ENCODE assay signal across 11 cellular contexts in the genomic region with DNA sequence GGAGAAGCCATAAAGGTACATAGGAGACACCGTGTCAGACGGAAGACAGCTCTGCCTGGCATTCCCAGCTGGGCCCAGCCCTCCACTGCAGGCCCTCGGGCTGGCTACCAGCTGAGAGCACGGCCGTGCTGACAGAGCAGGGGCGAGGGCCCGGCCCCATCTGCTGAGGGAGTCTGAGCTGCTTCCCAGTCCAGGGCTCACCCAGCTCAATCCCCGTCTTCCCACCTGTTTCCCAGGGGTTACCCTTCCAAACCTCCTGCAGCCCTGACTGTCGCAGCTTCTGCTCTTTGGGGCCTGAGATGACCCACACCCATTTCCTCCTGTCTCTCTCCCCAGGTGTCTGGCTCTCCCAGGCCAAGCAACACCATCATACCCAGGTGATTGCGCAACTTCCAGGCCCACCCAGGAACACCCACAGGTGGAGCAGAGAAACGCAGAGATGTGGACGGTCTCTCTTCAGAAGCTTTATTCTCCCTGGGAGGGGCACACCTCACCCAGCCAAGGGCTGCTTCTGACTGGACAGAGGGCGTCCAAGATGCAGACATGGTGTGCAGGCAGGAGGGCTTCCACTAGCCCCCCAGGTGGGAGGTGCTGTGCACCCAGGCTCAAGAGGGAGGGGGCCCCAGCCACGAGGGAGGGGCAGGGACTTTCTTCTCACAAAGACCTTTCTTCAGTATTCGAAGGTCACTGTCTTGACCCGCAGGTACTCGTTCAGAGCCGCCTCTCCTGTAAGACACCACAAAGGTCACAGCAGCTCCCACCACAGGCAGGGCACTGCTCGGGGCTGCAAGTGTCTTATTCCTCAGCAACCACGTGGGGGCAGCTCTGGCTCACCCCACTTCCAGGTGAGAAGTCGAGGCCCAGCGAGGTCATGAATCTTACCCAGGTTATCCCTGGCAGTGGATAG. TPM values are rescaled to one million over a fixed set of nuclear protein-coding genes. Genes with fewer than 3 reads are reported as not detected.
DNase-seq lines count a peak whose midpoint lies in the region; ATAC-seq, FAIRE-seq and TF ChIP-seq lines count a peak whose summit lies in the region.
"Had no signal": no experiment of that assay in that cellular context is flagged by ENCODE, and none has a peak within 500 bp of the region (broad histone marks: within the 10 kb centered on the region; RNA-seq: fewer than 3 reads in every experiment).

No MANE protein-coding gene starts in this region.

- no peak overlapping the region for H3K9ac ChIP-seq in H1 (replicated peaks in 1 of 4; ENCODE audit: extremely low read depth in 1 of 4, low read depth in 3 of 4, low read length in 3 of 4)
- H3K9ac ChIP-seq: BLaER1 treated with 17β-estradiol and CSF1 and Interleukin-3, amounts not matched to agents 10 nM and 100 nM had no signal

- FAIRE-seq in H1 (lab: Jason Lieb, UNC), result no peak

- TF ChIP-seq EP300 in Ishikawa (IDR thresholded peaks at IDR 0.05; ENCODE audit: borderline replicate concordance), result no peak
- TF ChIP-seq EP300 in H1 (IDR thresholded peaks at IDR 0.05; ENCODE audit: borderline replicate concordance in 1 of 2, low read depth in 2 of 2, low read length in 2 of 2), result no peak

- TF ChIP-seq CTCF in H1 (IDR thresholded peaks at IDR 0.05; ENCODE audit: control extremely low read depth in 1 of 3, insufficient read depth in 1 of 3, low read depth in 1 of 3, low read length in 3 of 3) (peak in 2 of 3 experiments; percentile 65 to 70; a peak in 3 of 4 replicates), neural crest cell (conservative IDR thresholded peaks at IDR 0.05) (peak; percentile 26)

- H3K79me2 ChIP-seq in H1 (ENCODE audit: control insufficient read depth in 1 of 2, insufficient read depth in 2 of 2, low read length in 2 of 2), result no peaks in the 10 kb centered on the region

- CTCF ChIA-PET in H1 (lab: Charles Lee; ENCODE audit: partially characterized antibody), result interaction anchor here (0.6 to 5.5 kb wide), 28 partner anchors 8 to 307 kb away, joined by 3 to 52 read pairs (median 4); no protein-coding TSS in a partner anchor

- H3K4me3 Mint-ChIP-seq in neural crest cell, result no peak overlapping the region

- H3K4me2 ChIP-seq in H1 (ENCODE audit: insufficient read depth in 1 of 2, low read depth in 2 of 2, low read length in 2 of 2), result no peak overlapping the region
- H3K4me2 ChIP-seq: BLaER1 treated with 17β-estradiol and CSF1 and Interleukin-3, amounts not matched to agents 10 nM and 100 nM had no signal

- H3K56ac ChIP-seq in H1 (replicated peaks; ENCODE audit: insufficient read length, low read depth, low read length), result no peak overlapping the region

- no peak overlapping the region for H2BK5ac ChIP-seq in H1 (ENCODE audit: low read depth, low read length)

- no peak overlapping the region for H4K91ac ChIP-seq in H1 (replicated peaks; ENCODE audit: insufficient read length, low read length)

- no peak overlapping the region for H3K23ac ChIP-seq in H1 (ENCODE audit: insufficient read length)

- POLR2A ChIA-PET in H1 (lab: Charles Lee; ENCODE audit: partially characterized antibody), result interaction anchor here (1.5 kb wide), 1 partner anchor 21 kb away, joined by 4 read pairs; no protein-coding TSS in a partner anchor

- H3K27me3 ChIP-seq in H1 (replicated peaks in 1 of 4; ENCODE audit: control insufficient read depth in 3 of 4, extremely low read depth in 1 of 4, insufficient read depth in 3 of 4, low read length in 3 of 4), result 0 out of 7 replicates have a peak, but pooled peaks cover 0 to 2% (median 0%) of the 10 kb centered on the region in 4 experiments
- H3K27me3 ChIP-seq: BLaER1 treated with 17β-estradiol and CSF1 and Interleukin-3, amounts not matched to agents 10 nM and 100 nM had no signal

- H3K36me3 ChIP-seq in H1 (ENCODE audit: control insufficient read depth in 2 of 4, insufficient read depth in 4 of 4, low read length in 3 of 4), result no peaks in the 10 kb centered on the region
- H3K36me3 ChIP-seq: BLaER1 treated with 17β-estradiol and CSF1 and Interleukin-3, amounts not matched to agents 10 nM and 100 nM had no signal

- no peak overlapping the region for H2BK12ac ChIP-seq in H1 (ENCODE audit: low read depth, low read length)

- no peak overlapping the region for H3K4me3 ChIP-seq in H1 (ENCODE audit: extremely low read depth in 1 of 4, insufficient read depth in 2 of 4, low read depth in 3 of 4, low read length in 4 of 4)
- H3K4me3 ChIP-seq: BLaER1 treated with 17β-estradiol and CSF1 and Interleukin-3, amounts not matched to agents 10 nM and 100 nM had no signal

- H3K18ac ChIP-seq in H1 (ENCODE audit: extremely low read depth, low read length), result no peak overlapping the region

- DNase-seq in D341Med (ENCODE audit: low spot score), result peak; percentile 10
- peak in 1 of 2 experiments; percentile 57 for DNase-seq in H1 (ENCODE audit: low read depth in 1 of 2, low spot score in 2 of 2)
- no peak for DNase-seq in neural crest cell (ENCODE audit: low read depth, low spot score)
- DNase-seq in Ammon's horn (ENCODE audit: low spot score), result no peak
- no peak for DNase-seq in NCI-H1417 treated with DMSO at 0.1 percent for 48 hours (lab: John Stamatoyannopoulos, UW)
- DNase-seq: stimulated activated CD4-positive, alpha-beta T cell treated with anti-CD3 and anti-CD28 coated beads, Interleukin-4, amount 100 ng/mL, for 4 hours; T1000 had no signal

- no peaks in the 10 kb centered on the region for H4K20me1 ChIP-seq in H1 (replicated peaks in 1 of 2; ENCODE audit: control insufficient read depth in 1 of 2, insufficient read depth in 2 of 2, low read length in 2 of 2)
- H4K20me1 ChIP-seq: BLaER1 treated with 17β-estradiol and CSF1 and Interleukin-3, amounts not matched to agents 10 nM and 100 nM had no signal

- H3K9me3 ChIP-seq in H1 (ENCODE audit: insufficient read depth in 2 of 2, low read depth in 1 of 2, low read length in 1 of 2), result peaks cover 2 to 3% of the 10 kb centered on the region in 2 experiments; a peak in 1 of 4 replicates

- H3K36me3 Mint-ChIP-seq in neural crest cell (ENCODE audit: low read depth), result no peaks in the 10 kb centered on the region

- H2BK120ac ChIP-seq in H1 (replicated peaks; ENCODE audit: low read depth, low read length), result no peak overlapping the region

- no peak for TF ChIP-seq POLR2A in H1 (IDR thresholded peaks at IDR 0.05; ENCODE audit: control extremely low read depth in 1 of 2, low read depth in 2 of 2, low read length in 2 of 2)

- H3K14ac ChIP-seq in H1 (ENCODE audit: insufficient read length), result no peak overlapping the region

- H4K5ac ChIP-seq in H1 (ENCODE audit: insufficient read length, low read depth, low read length), result no peak overlapping the region

- H3K27ac Mint-ChIP-seq in neural crest cell (ENCODE audit: unreplicated experiment), result no peak overlapping the region

- ATAC-seq in GM18870 (IDR thresholded peaks at IDR 0.05; ENCODE audit: unreplicated experiment) (no peak), GM21515 (IDR thresholded peaks at IDR 0.05; ENCODE audit: unreplicated experiment) (no peak)

- H3K4ac ChIP-seq in H1 (replicated peaks; ENCODE audit: insufficient read length, low read depth, low read length), result no peak overlapping the region

- H2AK5ac ChIP-seq in H1 (ENCODE audit: low read depth, low read length), result no peak overlapping the region

- 79% methylated on average over 20 of the region's 22 CpGs; no CpG with 5 or more reads in 1 of the 2 experiments for WGBS in H1 (ENCODE audit: extremely low coverage in 1 of 2, insufficient coverage in 1 of 2, insufficient read length in 1 of 2, insufficient replicate concordance in 2 of 2, low coverage in 1 of 2, low lambda C conversion rate in 2 of 2, missing lambda C conversion rate in 1 of 2), 2 experiments

- H3K23me2 ChIP-seq in H1 (ENCODE audit: low read depth, low read length), result no peaks in the 10 kb centered on the region

- no peak overlapping the region; the same call in none of the 2 replicates for H4K8ac ChIP-seq in H1 (ENCODE audit: extremely low read depth, insufficient read depth, low read length)

- peaks cover 4% of the 10 kb centered on the region for H3K4me1 Mint-ChIP-seq in neural crest cell

- H2BK20ac ChIP-seq in H1 (ENCODE audit: low read length), result no peak overlapping the region

- H3K27ac ChIP-seq in H1 (ENCODE audit: low read depth, low read length), result no peak overlapping the region
- H3K27ac ChIP-seq: BLaER1 treated with 17β-estradiol and CSF1 and Interleukin-3, amounts not matched to agents 10 nM and 100 nM had no signal

- H3K4me1 ChIP-seq in H1 (replicated peaks in 1 of 4; ENCODE audit: control insufficient read depth in 3 of 4, insufficient read depth in 4 of 4, low read length in 3 of 4), result no peaks in the 10 kb centered on the region; a peak in 1 of 7 replicates
- H3K4me1 ChIP-seq: BLaER1 treated with 17β-estradiol and CSF1 and Interleukin-3, amounts not matched to agents 10 nM and 100 nM had no signal

- no peaks in the 10 kb centered on the region for H3K9me3 Mint-ChIP-seq in neural crest cell

- H3K27me3 Mint-ChIP-seq in neural crest cell (ENCODE audit: low read depth), result no peaks in the 10 kb centered on the region

- H2AFZ ChIP-seq in H1 (ENCODE audit: low read length), result no peak overlapping the region

- TF ChIP-seq RAD21 in Ishikawa (IDR thresholded peaks at IDR 0.05; ENCODE audit: low read depth) (peak; percentile 27; the same call in 1 of the 2 replicates), H1 (IDR thresholded peaks at IDR 0.05 in 1 of 2, conservative IDR thresholded peaks at IDR 0.05 in 1 of 2; ENCODE audit: low read depth in 2 of 2, low read length in 2 of 2) (peak; percentile 67 to 77)

- H2BK15ac ChIP-seq in H1 (ENCODE audit: low read length), result no peak overlapping the region

- no peaks in the 10 kb centered on the region for H3K79me1 ChIP-seq in H1 (ENCODE audit: low read depth, low read length)

TF ChIP-seq in H1, 55 proteins besides CTCF, POLR2A, EP300 and RAD21 (continues in another document):
- TF ChIP-seq NANOG (IDR thresholded peaks at IDR 0.05; ENCODE audit: insufficient read depth, low read depth, low read length, poor library complexity, severe bottlenecking), result no peak
- no peak for TF ChIP-seq FOSL1 (IDR thresholded peaks at IDR 0.05; ENCODE audit: insufficient read depth, low read depth, low read length)
- TF ChIP-seq, protein P1, sequence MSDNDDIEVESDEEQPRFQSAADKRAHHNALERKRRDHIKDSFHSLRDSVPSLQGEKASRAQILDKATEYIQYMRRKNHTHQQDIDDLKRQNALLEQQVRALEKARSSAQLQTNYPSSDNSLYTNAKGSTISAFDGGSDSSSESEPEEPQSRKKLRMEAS (IDR thresholded peaks at IDR 0.05), result 0 out of 2 replicates have a peak, but pooled peaks have one; percentile 35
- no peak for TF ChIP-seq POU5F1 (IDR thresholded peaks at IDR 0.05; ENCODE audit: low read depth, low read length)

RNA-seq across cellular contexts. Expression of a gene that starts 19.4 kb away (rescaled TPM):
- 22.7 and 30.2 TPM in 2 replicates for total RNA-seq in H1 (2021; fragmentation: NEBNext Ultra II Directional; extraction: Animal tissue kit (Norgen Biotek cat#: 25700))
- 56.4 and 70.1 TPM in 2 replicates for polyA plus RNA-seq in H1 (2011; rRNA removed)
- polyA plus RNA-seq in H1 (2011; cell fraction: cytosol; rRNA removed), result 57.6 TPM
- 94.1 TPM for polyA plus RNA-seq in H1 (2011; cell fraction: nucleus; rRNA removed)
- 22.8 to 34.2 TPM (median 32.2 TPM) in 4 replicates for polyA plus RNA-seq in H1 (2012, experiment 1 of 2)
- 36.8 TPM for polyA plus RNA-seq in H1 (2012, experiment 2 of 2)
- polyA plus RNA-seq in H1 (2013, experiment 1 of 2), result 38.6 TPM
- polyA plus RNA-seq in H1 (2013, experiment 2 of 2), result 42.0 TPM
- polyA minus RNA-seq in H1 (2011; rRNA and poly(A)+ RNA removed), result 48.7 and 58.0 TPM in 2 replicates
- 28.3 TPM for polyA minus RNA-seq in H1 (2011; cell fraction: cytosol; rRNA and poly(A)+ RNA removed)
- 44.6 TPM for polyA minus RNA-seq in H1 (2011; cell fraction: nucleus; rRNA and poly(A)+ RNA removed)
- total RNA-seq in neural crest cell, result 58.1 and 58.8 TPM in 2 replicates
